16 cellular contexts compared by ENCODE assay signal in genomic region chr1:165960136-165960535, GRCh38.
"Had no signal": no experiment of that assay in that cellular context is flagged by ENCODE, and none has a peak within 500 bp of the region (broad histone marks: within the 10 kb centered on the region; RNA-seq: fewer than 3 reads in every experiment).

No MANE protein-coding gene starts in this region.

- H3K9me3 ChIP-seq: left lung, right lobe of liver, tibial artery had no signal

- H2AFZ ChIP-seq: hepatocyte had no signal

- H3K27me3 ChIP-seq: left lung, right lobe of liver, tibial artery had no signal

- H3K27ac ChIP-seq: hepatocyte, left lung, right lobe of liver, tibial artery had no signal

- H3K4me1 ChIP-seq: left lung, right lobe of liver, tibial artery had no signal

- DNase-seq: activated gamma-delta T cell treated with Interleukin-2 at 50 U/mL for 16 hours; activated T-cell treated with anti-CD3 and anti-CD28 coated beads, Interleukin-2, amount 50 U/mL, for 1 hour; cortex of kidney; endodermal cell; foreskin melanocyte; glutamatergic neuron; kidney glomerular epithelial cell; left lung; naive thymus-derived CD4-positive, alpha-beta T cell; occipital lobe; right lobe of liver; stimulated activated CD4-positive, alpha-beta T cell treated with anti-CD3 and anti-CD28 coated beads, Interleukin-4, amount 100 ng/mL, for 1 hour; stimulated activated naive CD4-positive, alpha-beta T cell treated with Interleukin-2 at 50 U/mL for 16 hours; T-helper 1 cell; tibial artery had no signal

- H3K79me2 ChIP-seq: hepatocyte had no signal

- H3K4me2 ChIP-seq: hepatocyte had no signal

- H3K4me3 ChIP-seq: hepatocyte, left lung, right lobe of liver, tibial artery had no signal

- H3K36me3 ChIP-seq: left lung, right lobe of liver, tibial artery had no signal
